Comparison of ENCODE assay signal across 34 cellular contexts in the genomic region with DNA sequence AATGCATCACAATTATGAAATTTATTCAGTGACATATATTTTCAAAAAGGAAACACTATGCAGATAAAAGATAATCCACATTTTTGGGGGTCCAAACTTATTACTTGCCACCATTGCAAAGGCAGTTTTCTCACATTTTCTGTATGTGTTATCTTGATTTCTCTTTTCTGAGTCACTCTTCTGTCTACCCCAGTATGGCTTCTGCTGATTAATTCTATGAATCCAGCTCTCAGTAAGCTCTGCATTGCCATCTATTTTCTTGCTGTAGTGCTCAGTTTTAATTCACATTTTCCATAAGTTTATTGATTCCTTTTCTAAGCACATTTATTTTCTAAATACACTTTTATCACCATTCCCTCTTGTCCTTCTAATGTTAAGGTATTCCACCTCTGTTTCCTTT. TPM values are rescaled to one million over a fixed set of nuclear protein-coding genes. Genes with fewer than 3 reads are reported as not detected.
"Had no signal": no experiment of that assay in that cellular context is flagged by ENCODE, and none has a peak within 500 bp of the region (broad histone marks: within the 10 kb centered on the region; RNA-seq: fewer than 3 reads in every experiment).

No MANE protein-coding gene starts in this region.

- DNase-seq: activated B cell treated with CpG ODN at 0.5 μM for 24 hours; activated CD4-positive, alpha-beta memory T cell treated with anti-CD3 and anti-CD28 coated beads for 36 hours; activated CD4-positive, alpha-beta T cell treated with anti-CD3 and anti-CD28 coated beads for 48 hours; activated CD4-positive, alpha-beta T cell treated with anti-CD3 and anti-CD28 coated beads, Interleukin-2, amount 10 ng/mL, durations not matched to agents 7 days and 5 days; activated CD4-positive, CD25-positive, alpha-beta regulatory T cell treated with anti-CD3 and anti-CD28 coated beads, Interleukin-2, amount 50 U/mL, for 72 hours; activated CD8-positive, alpha-beta memory T cell treated with anti-CD3 and anti-CD28 coated beads, Interleukin-2, amount 50 U/mL, for 4 hours; activated effector memory CD4-positive, alpha-beta T cell treated with Interleukin-2 at 50 U/mL for 16 hours; activated gamma-delta T cell; activated naive CD4-positive, alpha-beta T cell treated with anti-CD3 and anti-CD28 coated beads, Interleukin-2, amount 10 ng/mL, durations not matched to agents 7 days and 5 days; activated naive CD4-positive, alpha-beta T cell treated with Interleukin-2 at 50 U/mL for 16 hours; activated naive CD8-positive, alpha-beta T cell treated with anti-CD3 and anti-CD28 coated beads, Interleukin-2, amount 10 ng/mL, durations not matched to agents 7 days and 5 days; activated naive CD8-positive, alpha-beta T cell treated with anti-CD3 and anti-CD28 coated beads, Interleukin-2, amount 50 U/mL, for 24 hours; activated T-cell treated with anti-CD3 and anti-CD28 coated beads for 4 hours; activated T-cell treated with anti-CD3 and anti-CD28 coated beads, Interleukin-2, amount 50 U/mL, for 24 hours; activated T-cell treated with anti-CD3 and anti-CD28 coated beads, Interleukin-2, amount 50 U/mL, for 48 hours; amniotic stem cell; aorta; body of pancreas; brain microvascular endothelial cell; central memory CD4-positive, alpha-beta T cell; SW 1271; T-helper 1 cell; T-helper 9 cell had no signal

- H3K9me3 Mint-ChIP-seq: activated CD4-positive, alpha-beta T cell treated with anti-CD3 and anti-CD28 coated beads, Interleukin-2, amount 10 ng/mL, durations not matched to agents 7 days and 5 days; activated naive CD4-positive, alpha-beta T cell treated with anti-CD3 and anti-CD28 coated beads, Interleukin-2, amount 10 ng/mL, durations not matched to agents 7 days and 5 days; activated naive CD4-positive, alpha-beta T cell treated with anti-CD3 and anti-CD28 coated beads, Interleukin-2, amount 50 U/mL, for 24 hours; activated naive CD8-positive, alpha-beta T cell treated with anti-CD3 and anti-CD28 coated beads, Interleukin-2, amount 50 U/mL, for 24 hours; activated T-cell treated with anti-CD3 and anti-CD28 coated beads, Interleukin-2, amount 50 U/mL, for 24 hours; activated T-helper 1 cell treated with anti-CD3 and anti-CD28 coated beads, Interleukin-12 subunit alpha, Interleukin-12 subunit beta, Interleukin-2, Interleukin-4 antibody, amounts not matched to agents 30 ng/mL and 10 ng/mL and 1 ng/mL, durations not matched to agents 14 hours and 24 hours and 36 hours; activated T-helper 2 cell treated with anti-CD3 and anti-CD28 coated beads, Interferon-gamma antibody, Interleukin-2, Interleukin-4, amounts not matched to agents 10 μg/mL and 5 μg/mL and 100 μg/mL, durations not matched to agents 14 hours and 24 hours and 36 hours; T-helper 1 cell treated with Interleukin-12 subunit alpha and Interleukin-12 subunit beta and Interleukin-4 antibody, amounts not matched to agents 30 μg/mL and 1 μg/mL, for 36 hours; T-helper 2 cell treated with Interferon-gamma antibody and Interleukin-4, amounts not matched to agents 5 μg/mL and 100 μg/mL, for 36 hours had no signal

- H3K36me3 Mint-ChIP-seq: activated CD4-positive, alpha-beta memory T cell treated with anti-CD3 and anti-CD28 coated beads for 36 hours; activated naive CD4-positive, alpha-beta T cell treated with anti-CD3 and anti-CD28 coated beads, Interleukin-2, amount 10 ng/mL, durations not matched to agents 7 days and 5 days; activated naive CD4-positive, alpha-beta T cell treated with anti-CD3 and anti-CD28 coated beads, Interleukin-2, amount 50 U/mL, for 24 hours; activated naive CD8-positive, alpha-beta T cell treated with anti-CD3 and anti-CD28 coated beads, Interleukin-2, amount 10 ng/mL, durations not matched to agents 7 days and 5 days had no signal

- H3K4me3 Mint-ChIP-seq: activated B cell treated with CpG ODN at 0.5 μM for 24 hours; activated CD4-positive, alpha-beta memory T cell treated with anti-CD3 and anti-CD28 coated beads for 36 hours; activated CD4-positive, alpha-beta T cell treated with anti-CD3 and anti-CD28 coated beads, Interleukin-2, amount 10 ng/mL, durations not matched to agents 7 days and 5 days; activated naive CD4-positive, alpha-beta T cell treated with anti-CD3 and anti-CD28 coated beads, Interleukin-2, amount 10 ng/mL, durations not matched to agents 7 days and 5 days; activated naive CD4-positive, alpha-beta T cell treated with anti-CD3 and anti-CD28 coated beads, Interleukin-2, amount 50 U/mL, for 24 hours; activated naive CD8-positive, alpha-beta T cell; activated naive CD8-positive, alpha-beta T cell treated with anti-CD3 and anti-CD28 coated beads, Interleukin-2, amount 10 ng/mL, durations not matched to agents 7 days and 5 days; activated naive CD8-positive, alpha-beta T cell treated with anti-CD3 and anti-CD28 coated beads, Interleukin-2, amount 50 U/mL, for 24 hours; activated T-cell treated with anti-CD3 and anti-CD28 coated beads, Interleukin-2, amount 50 U/mL, for 24 hours; activated T-helper 1 cell treated with anti-CD3 and anti-CD28 coated beads, Interleukin-12 subunit alpha, Interleukin-12 subunit beta, Interleukin-2, Interleukin-4 antibody, amounts not matched to agents 30 ng/mL and 10 ng/mL and 1 ng/mL, durations not matched to agents 14 hours and 24 hours and 36 hours; T-helper 1 cell treated with Interleukin-12 subunit alpha and Interleukin-12 subunit beta and Interleukin-4 antibody, amounts not matched to agents 30 μg/mL and 1 μg/mL, for 36 hours; T-helper 2 cell treated with Interferon-gamma antibody and Interleukin-4, amounts not matched to agents 5 μg/mL and 100 μg/mL, for 36 hours had no signal

- ATAC-seq: activated naive CD8-positive, alpha-beta T cell treated with anti-CD3 and anti-CD28 coated beads, Interleukin-2, amount 50 U/mL, for 24 hours; body of pancreas had no signal

- H3K4me1 Mint-ChIP-seq: activated B cell treated with CpG ODN at 0.5 μM for 24 hours; activated CD4-positive, alpha-beta T cell treated with anti-CD3 and anti-CD28 coated beads, Interleukin-2, amount 10 ng/mL, durations not matched to agents 7 days and 5 days; activated naive CD4-positive, alpha-beta T cell treated with anti-CD3 and anti-CD28 coated beads, Interleukin-2, amount 10 ng/mL, durations not matched to agents 7 days and 5 days; activated naive CD4-positive, alpha-beta T cell treated with anti-CD3 and anti-CD28 coated beads, Interleukin-2, amount 50 U/mL, for 24 hours; activated naive CD8-positive, alpha-beta T cell treated with anti-CD3 and anti-CD28 coated beads, Interleukin-2, amount 10 ng/mL, durations not matched to agents 7 days and 5 days had no signal

- H3K27ac Mint-ChIP-seq: activated B cell treated with CpG ODN at 0.5 μM for 24 hours; activated CD4-positive, alpha-beta memory T cell treated with anti-CD3 and anti-CD28 coated beads for 36 hours; activated CD4-positive, alpha-beta T cell treated with anti-CD3 and anti-CD28 coated beads, Interleukin-2, amount 10 ng/mL, durations not matched to agents 7 days and 5 days; activated naive CD4-positive, alpha-beta T cell treated with anti-CD3 and anti-CD28 coated beads, Interleukin-2, amount 10 ng/mL, durations not matched to agents 7 days and 5 days; activated naive CD4-positive, alpha-beta T cell treated with anti-CD3 and anti-CD28 coated beads, Interleukin-2, amount 50 U/mL, for 24 hours; activated naive CD8-positive, alpha-beta T cell; activated naive CD8-positive, alpha-beta T cell treated with anti-CD3 and anti-CD28 coated beads, Interleukin-2, amount 10 ng/mL, durations not matched to agents 7 days and 5 days; activated naive CD8-positive, alpha-beta T cell treated with anti-CD3 and anti-CD28 coated beads, Interleukin-2, amount 50 U/mL, for 24 hours; activated T-cell treated with anti-CD3 and anti-CD28 coated beads, Interleukin-2, amount 50 U/mL, for 24 hours; activated T-helper 1 cell treated with anti-CD3 and anti-CD28 coated beads, Interleukin-12 subunit alpha, Interleukin-12 subunit beta, Interleukin-2, Interleukin-4 antibody, amounts not matched to agents 30 ng/mL and 10 ng/mL and 1 ng/mL, durations not matched to agents 14 hours and 24 hours and 36 hours; activated T-helper 2 cell treated with anti-CD3 and anti-CD28 coated beads, Interferon-gamma antibody, Interleukin-2, Interleukin-4, amounts not matched to agents 10 μg/mL and 5 μg/mL and 100 μg/mL, durations not matched to agents 14 hours and 24 hours and 36 hours; T-helper 1 cell treated with Interleukin-12 subunit alpha and Interleukin-12 subunit beta and Interleukin-4 antibody, amounts not matched to agents 30 μg/mL and 1 μg/mL, for 36 hours; T-helper 2 cell treated with Interferon-gamma antibody and Interleukin-4, amounts not matched to agents 5 μg/mL and 100 μg/mL, for 36 hours had no signal

RNA-seq across cellular contexts. Expression of a gene that starts 1.7 kb away (rescaled TPM):
- total RNA-seq: activated B cell treated with CpG ODN at 0.5 μM for 24 hours; activated CD4-positive, alpha-beta memory T cell treated with anti-CD3 and anti-CD28 coated beads for 36 hours; activated CD4-positive, alpha-beta T cell treated with anti-CD3 and anti-CD28 coated beads, Interleukin-2, amount 10 ng/mL, durations not matched to agents 7 days and 5 days; activated CD8-positive, alpha-beta memory T cell treated with anti-CD3 and anti-CD28 coated beads for 36 hours; activated naive CD8-positive, alpha-beta T cell treated with anti-CD3 and anti-CD28 coated beads, Interleukin-2, amount 10 ng/mL, durations not matched to agents 7 days and 5 days; activated T-helper 1 cell treated with anti-CD3 and anti-CD28 coated beads, Interleukin-12 subunit alpha, Interleukin-12 subunit beta, Interleukin-2, Interleukin-4 antibody, amounts not matched to agents 30 ng/mL and 10 ng/mL and 1 ng/mL, durations not matched to agents 14 hours and 24 hours and 36 hours; activated T-helper 2 cell treated with anti-CD3 and anti-CD28 coated beads, Interferon-gamma antibody, Interleukin-2, Interleukin-4, amounts not matched to agents 10 μg/mL and 5 μg/mL and 100 μg/mL, durations not matched to agents 14 hours and 24 hours and 36 hours; aorta; astrocyte; body of pancreas; breast epithelium; cardiac septum; cerebellum had no signal

RNA-seq across cellular contexts. Expression of a gene that starts 3.2 kb away (rescaled TPM):
- total RNA-seq: activated B cell treated with CpG ODN at 0.5 μM for 24 hours; activated CD4-positive, alpha-beta memory T cell treated with anti-CD3 and anti-CD28 coated beads for 36 hours; activated CD4-positive, alpha-beta T cell treated with anti-CD3 and anti-CD28 coated beads, Interleukin-2, amount 10 ng/mL, durations not matched to agents 7 days and 5 days; activated CD8-positive, alpha-beta memory T cell treated with anti-CD3 and anti-CD28 coated beads for 36 hours; activated naive CD8-positive, alpha-beta T cell treated with anti-CD3 and anti-CD28 coated beads, Interleukin-2, amount 10 ng/mL, durations not matched to agents 7 days and 5 days; activated T-helper 1 cell treated with anti-CD3 and anti-CD28 coated beads, Interleukin-12 subunit alpha, Interleukin-12 subunit beta, Interleukin-2, Interleukin-4 antibody, amounts not matched to agents 30 ng/mL and 10 ng/mL and 1 ng/mL, durations not matched to agents 14 hours and 24 hours and 36 hours; activated T-helper 2 cell treated with anti-CD3 and anti-CD28 coated beads, Interferon-gamma antibody, Interleukin-2, Interleukin-4, amounts not matched to agents 10 μg/mL and 5 μg/mL and 100 μg/mL, durations not matched to agents 14 hours and 24 hours and 36 hours; aorta; astrocyte; body of pancreas; breast epithelium; cardiac septum; cerebellum had no signal

RNA-seq across cellular contexts. Expression of a gene that starts 11.9 kb away (rescaled TPM):
- total RNA-seq: activated B cell treated with CpG ODN at 0.5 μM for 24 hours; activated CD4-positive, alpha-beta memory T cell treated with anti-CD3 and anti-CD28 coated beads for 36 hours; activated CD4-positive, alpha-beta T cell treated with anti-CD3 and anti-CD28 coated beads, Interleukin-2, amount 10 ng/mL, durations not matched to agents 7 days and 5 days; activated CD8-positive, alpha-beta memory T cell treated with anti-CD3 and anti-CD28 coated beads for 36 hours; activated naive CD8-positive, alpha-beta T cell treated with anti-CD3 and anti-CD28 coated beads, Interleukin-2, amount 10 ng/mL, durations not matched to agents 7 days and 5 days; activated T-helper 1 cell treated with anti-CD3 and anti-CD28 coated beads, Interleukin-12 subunit alpha, Interleukin-12 subunit beta, Interleukin-2, Interleukin-4 antibody, amounts not matched to agents 30 ng/mL and 10 ng/mL and 1 ng/mL, durations not matched to agents 14 hours and 24 hours and 36 hours; activated T-helper 2 cell treated with anti-CD3 and anti-CD28 coated beads, Interferon-gamma antibody, Interleukin-2, Interleukin-4, amounts not matched to agents 10 μg/mL and 5 μg/mL and 100 μg/mL, durations not matched to agents 14 hours and 24 hours and 36 hours; aorta; astrocyte; body of pancreas; breast epithelium; cardiac septum; cerebellum had no signal

RNA-seq across cellular contexts. Expression of a gene that starts 17.8 kb away (rescaled TPM):
- total RNA-seq: activated B cell treated with CpG ODN at 0.5 μM for 24 hours; activated CD4-positive, alpha-beta memory T cell treated with anti-CD3 and anti-CD28 coated beads for 36 hours; activated CD4-positive, alpha-beta T cell treated with anti-CD3 and anti-CD28 coated beads, Interleukin-2, amount 10 ng/mL, durations not matched to agents 7 days and 5 days; activated CD8-positive, alpha-beta memory T cell treated with anti-CD3 and anti-CD28 coated beads for 36 hours; activated naive CD8-positive, alpha-beta T cell treated with anti-CD3 and anti-CD28 coated beads, Interleukin-2, amount 10 ng/mL, durations not matched to agents 7 days and 5 days; activated T-helper 1 cell treated with anti-CD3 and anti-CD28 coated beads, Interleukin-12 subunit alpha, Interleukin-12 subunit beta, Interleukin-2, Interleukin-4 antibody, amounts not matched to agents 30 ng/mL and 10 ng/mL and 1 ng/mL, durations not matched to agents 14 hours and 24 hours and 36 hours; activated T-helper 2 cell treated with anti-CD3 and anti-CD28 coated beads, Interferon-gamma antibody, Interleukin-2, Interleukin-4, amounts not matched to agents 10 μg/mL and 5 μg/mL and 100 μg/mL, durations not matched to agents 14 hours and 24 hours and 36 hours; aorta; astrocyte; body of pancreas; breast epithelium; cardiac septum; cerebellum had no signal

RNA-seq across cellular contexts. Expression of a gene that starts 22.8 kb away (rescaled TPM):
- total RNA-seq: activated B cell treated with CpG ODN at 0.5 μM for 24 hours; activated CD4-positive, alpha-beta memory T cell treated with anti-CD3 and anti-CD28 coated beads for 36 hours; activated CD4-positive, alpha-beta T cell treated with anti-CD3 and anti-CD28 coated beads, Interleukin-2, amount 10 ng/mL, durations not matched to agents 7 days and 5 days; activated CD8-positive, alpha-beta memory T cell treated with anti-CD3 and anti-CD28 coated beads for 36 hours; activated naive CD8-positive, alpha-beta T cell treated with anti-CD3 and anti-CD28 coated beads, Interleukin-2, amount 10 ng/mL, durations not matched to agents 7 days and 5 days; activated T-helper 1 cell treated with anti-CD3 and anti-CD28 coated beads, Interleukin-12 subunit alpha, Interleukin-12 subunit beta, Interleukin-2, Interleukin-4 antibody, amounts not matched to agents 30 ng/mL and 10 ng/mL and 1 ng/mL, durations not matched to agents 14 hours and 24 hours and 36 hours; activated T-helper 2 cell treated with anti-CD3 and anti-CD28 coated beads, Interferon-gamma antibody, Interleukin-2, Interleukin-4, amounts not matched to agents 10 μg/mL and 5 μg/mL and 100 μg/mL, durations not matched to agents 14 hours and 24 hours and 36 hours; aorta; astrocyte; body of pancreas; breast epithelium; cardiac septum; cerebellum had no signal
